In the genomic region with DNA sequence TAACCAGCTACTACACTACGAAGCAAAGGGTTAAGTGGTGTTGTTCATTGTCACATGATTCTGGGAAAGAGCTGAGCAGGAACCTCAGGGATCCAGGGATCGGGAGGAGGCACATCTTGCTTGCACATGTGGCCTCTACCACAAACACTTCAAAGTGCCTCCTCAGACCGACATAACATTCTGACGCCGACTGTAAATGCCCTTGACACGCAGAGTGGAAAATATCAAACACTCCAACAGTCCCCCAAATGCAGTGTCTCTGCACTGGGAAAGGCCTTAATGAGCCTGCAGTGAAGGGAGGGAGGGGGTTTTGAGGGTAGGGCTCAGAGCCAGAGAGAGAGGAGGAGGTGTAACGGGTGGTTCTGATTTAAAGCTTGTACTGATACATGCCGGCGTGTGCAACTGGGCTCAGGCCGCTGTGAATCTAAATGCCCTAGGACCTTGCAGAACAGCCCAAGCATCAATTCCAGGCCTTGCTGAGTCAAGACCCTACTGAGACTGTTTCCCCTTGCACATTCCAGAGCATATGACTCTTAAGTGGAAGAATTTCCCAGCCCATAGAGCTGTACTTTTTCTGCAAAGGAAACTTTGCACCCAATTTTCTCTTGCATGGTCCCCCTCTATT, we compare ENCODE assay signal across 10 cellular contexts.
DNase-seq lines count a peak whose midpoint lies in the region; ATAC-seq and TF ChIP-seq lines count a peak whose summit lies in the region.
"Had no signal": no experiment of that assay in that cellular context is flagged by ENCODE, and none has a peak within 500 bp of the region (broad histone marks: within the 10 kb centered on the region; RNA-seq: fewer than 3 reads in every experiment).

No MANE protein-coding gene starts in this region.

- H3K4me3 ChIP-seq in WI38 (ENCODE audit: low read depth, low read length) (peak overlapping the region; percentile 32), heart left ventricle (no peak overlapping the region), skin epidermis (no peak overlapping the region), MM.1S (ENCODE audit: low read length) (no peak overlapping the region)

- no peaks in the 10 kb centered on the region for H4K20me1 ChIP-seq in MM.1S (ENCODE audit: insufficient read depth, low read length)

- H2AFZ ChIP-seq in MM.1S (ENCODE audit: low read length) = no peak overlapping the region

- intact Hi-C loops in heart left ventricle (cut with DNase I) = loop anchor here in 1 of 10 donors (10.0 kb wide), 1 partner anchor 55 kb away; no protein-coding TSS in a partner anchor

- H3K9me2 ChIP-seq in MM.1S (replicated peaks; ENCODE audit: insufficient read depth, low read length) = no peaks in the 10 kb centered on the region

- ATAC-seq in heart left ventricle (peak; percentile 35 to 69 (median 60)), GM19023 (IDR thresholded peaks at IDR 0.05; ENCODE audit: unreplicated experiment) (no peak)

- H3K27me3 ChIP-seq in heart left ventricle (no peaks in the 10 kb centered on the region), MM.1S (replicated peaks; ENCODE audit: insufficient read depth, low read length) (no peaks in the 10 kb centered on the region)

- H3K27ac ChIP-seq in heart left ventricle = peak overlapping the region in 2 of 12 donors; percentile 15 to 19
- peak overlapping the region in 14 of 21 experiments; percentile 2 to 91 (median 68) for H3K27ac ChIP-seq in skin epidermis
- H3K27ac ChIP-seq in MM.1S (ENCODE audit: low read length) = no peak overlapping the region

- no peak overlapping the region for H3K9ac ChIP-seq in MM.1S (ENCODE audit: low read length)

- H3F3A ChIP-seq in MM.1S (ENCODE audit: insufficient read depth, low read length) = no peaks in the 10 kb centered on the region

- no peak for TF ChIP-seq POLR2A in heart left ventricle (IDR thresholded peaks at IDR 0.05)

- H3K4me1 ChIP-seq in heart left ventricle (peaks cover 0 to 49% (median 4%) of the 10 kb centered on the region in 12 donors), MM.1S (ENCODE audit: low read length) (no peaks in the 10 kb centered on the region)

- DNase-seq in ELR (ENCODE audit: low read depth) (peak; percentile 93), heart left ventricle (peak in 2 of 5 donors; percentile 8 to 25), T-helper 9 cell (no peak), GM13976 (ENCODE audit: low spot score) (no peak), MM.1S (no peak)
- DNase-seq: NCI-H2171 treated with DMSO at 0.1 percent for 48 hours; stimulated activated CD8-positive, alpha-beta memory T cell treated with anti-CD3 and anti-CD28 coated beads, Interleukin-4, amount 100 ng/mL, for 48 hours had no signal

- H3K36me3 ChIP-seq in heart left ventricle (no peaks in the 10 kb centered on the region), MM.1S (replicated peaks; ENCODE audit: insufficient read depth, low read length) (no peaks in the 10 kb centered on the region)

- WGBS in heart left ventricle, 4 donors = 52 to 59% (median 54%) methylated on average over 8 to 10 of the region's 10 CpGs

- H3K79me2 ChIP-seq in MM.1S (ENCODE audit: low read length) = no peaks in the 10 kb centered on the region

- H3K4me2 ChIP-seq in MM.1S (ENCODE audit: low read depth, low read length) = no peak overlapping the region

- H3K9me3 ChIP-seq in heart left ventricle = no peaks in the 10 kb centered on the region
- H3K9me3 ChIP-seq in MM.1S (replicated peaks; ENCODE audit: insufficient read depth, low read length) = no peaks in the 10 kb centered on the region

- in situ Hi-C loops in GM13976 (cut with MboI; ENCODE audit: low sequenced_read_pairs, unreplicated experiment) = no loop called here

- TF ChIP-seq CTCF in WI38 (IDR thresholded peaks at IDR 0.05; ENCODE audit: low read depth, low read length) = no peak
- TF ChIP-seq CTCF in heart left ventricle (IDR thresholded peaks at IDR 0.05) = no peak
- no peak for TF ChIP-seq CTCF in GM13976 (IDR thresholded peaks at IDR 0.05; ENCODE audit: borderline replicate concordance, control extremely low read depth, extremely low read depth, insufficient read depth, missing control alignments)
- TF ChIP-seq CTCF in MM.1S (IDR thresholded peaks at IDR 0.05; ENCODE audit: low read length) = no peak
